8 cellular contexts compared by ENCODE assay signal in the genomic region with DNA sequence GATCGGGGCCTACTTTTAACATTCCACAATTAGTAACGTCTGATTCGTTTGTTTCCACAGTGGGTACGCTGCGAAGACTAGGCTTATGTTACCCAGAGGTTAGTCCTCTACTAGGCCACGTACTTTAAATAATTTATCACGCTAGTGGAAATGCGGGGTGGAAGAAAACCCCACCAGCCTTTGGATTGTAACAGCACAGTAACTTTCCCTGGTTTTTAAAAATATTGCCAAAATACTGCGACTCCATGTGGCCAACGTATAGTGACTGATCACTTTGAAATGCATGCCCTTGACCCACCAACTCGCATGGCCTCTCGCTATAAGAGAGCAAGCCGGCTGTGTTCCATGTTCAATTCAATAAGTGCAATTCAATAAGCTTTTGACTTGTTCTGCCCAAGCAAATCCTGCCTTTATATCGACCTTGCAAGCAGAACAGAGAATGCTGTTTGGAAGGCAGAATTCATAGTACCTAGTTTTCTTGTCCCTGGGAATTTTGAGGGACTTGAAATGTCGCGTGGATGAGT. TPM values are rescaled to one million over a fixed set of nuclear protein-coding genes. Genes with fewer than 3 reads are reported as not detected.
DNase-seq lines count a peak whose midpoint lies in the region; ATAC-seq and TF ChIP-seq lines count a peak whose summit lies in the region.

No MANE protein-coding gene starts in this region.

- H3K27me3 ChIP-seq in adipocyte (replicated peaks; ENCODE audit: control insufficient read depth, insufficient read depth, low read length) (no peaks in the 10 kb centered on the region), layer of hippocampus (ENCODE audit: control insufficient read depth, insufficient read depth, low read length) (no peaks in the 10 kb centered on the region), thoracic aorta (replicated peaks; ENCODE audit: insufficient read depth) (no peaks in the 10 kb centered on the region)

- DNase-seq in ACHN = peak; percentile 9
- DNase-seq in HFF-Myc (ENCODE audit: extremely low read depth, low read depth) = no peak
- DNase-seq in adipocyte (ENCODE audit: low read depth) = no peak
- DNase-seq in thoracic aorta (ENCODE audit: low spot score) = no peak
- DNase-seq in GDM1 (lab: John Stamatoyannopoulos, UW) = no peak
- no peak for DNase-seq in stimulated activated CD8-positive, alpha-beta memory T cell treated with anti-CD3 and anti-CD28 coated beads, Interleukin-4, amount 100 ng/mL, for 48 hours

- H3K36me3 ChIP-seq in adipocyte (ENCODE audit: control insufficient read depth, insufficient read depth, low read length, severe bottlenecking) (no peaks in the 10 kb centered on the region), thoracic aorta (no peaks in the 10 kb centered on the region)

- peak overlapping the region; percentile 100 for H3K27ac ChIP-seq in layer of hippocampus (ENCODE audit: low read depth, low read length)
- peak overlapping the region; percentile 96 to 99 for H3K27ac ChIP-seq in thoracic aorta

- no peak for TF ChIP-seq CTCF in HFF-Myc (IDR thresholded peaks at IDR 0.05; ENCODE audit: low read depth, low read length, missing control alignments)
- no peak for TF ChIP-seq CTCF in thoracic aorta (IDR thresholded peaks at IDR 0.05)

- peak overlapping the region; percentile 94 for H3K9ac ChIP-seq in adipocyte (ENCODE audit: low read length)

- peak overlapping the region; percentile 80 for H3K4me3 ChIP-seq in HFF-Myc (replicated peaks; ENCODE audit: low read depth, low read length)
- peak overlapping the region; percentile 84 for H3K4me3 ChIP-seq in adipocyte (ENCODE audit: low read length)
- peak overlapping the region; percentile 94 for H3K4me3 ChIP-seq in thoracic aorta

- in situ Hi-C loops in ACHN (cut with HindIII; ENCODE audit: low pct_ligation_motif_present, low pct_unique_long_range_greater_than_20kb, low sequenced_read_pairs) = no loop called here

- H3K4me1 ChIP-seq in adipocyte (ENCODE audit: control insufficient read depth, insufficient read depth, low read length) (peaks cover 18% of the 10 kb centered on the region), thoracic aorta (ENCODE audit: control insufficient read depth in 1 of 2, low read depth in 2 of 2) (peaks cover 19 to 32% of the 10 kb centered on the region in 2 donors)

- H3K9me3 ChIP-seq in adipocyte (ENCODE audit: control insufficient read depth, low read length) (no peaks in the 10 kb centered on the region), thoracic aorta (no peaks in the 10 kb centered on the region)

- ATAC-seq in thoracic aorta (ENCODE audit: insufficient number of reproducible peaks, low FRiP score, low read depth) (no peak), GM21360 (IDR thresholded peaks at IDR 0.05; ENCODE audit: unreplicated experiment) (no peak)

RNA-seq across cellular contexts. Expression of a gene that starts 0.9 kb away (rescaled TPM):
- 10 to 100 TPM; 21.4 to 25.5 TPM for total RNA-seq in thoracic aorta
